8 cellular contexts compared by ENCODE assay signal in the genomic region with DNA sequence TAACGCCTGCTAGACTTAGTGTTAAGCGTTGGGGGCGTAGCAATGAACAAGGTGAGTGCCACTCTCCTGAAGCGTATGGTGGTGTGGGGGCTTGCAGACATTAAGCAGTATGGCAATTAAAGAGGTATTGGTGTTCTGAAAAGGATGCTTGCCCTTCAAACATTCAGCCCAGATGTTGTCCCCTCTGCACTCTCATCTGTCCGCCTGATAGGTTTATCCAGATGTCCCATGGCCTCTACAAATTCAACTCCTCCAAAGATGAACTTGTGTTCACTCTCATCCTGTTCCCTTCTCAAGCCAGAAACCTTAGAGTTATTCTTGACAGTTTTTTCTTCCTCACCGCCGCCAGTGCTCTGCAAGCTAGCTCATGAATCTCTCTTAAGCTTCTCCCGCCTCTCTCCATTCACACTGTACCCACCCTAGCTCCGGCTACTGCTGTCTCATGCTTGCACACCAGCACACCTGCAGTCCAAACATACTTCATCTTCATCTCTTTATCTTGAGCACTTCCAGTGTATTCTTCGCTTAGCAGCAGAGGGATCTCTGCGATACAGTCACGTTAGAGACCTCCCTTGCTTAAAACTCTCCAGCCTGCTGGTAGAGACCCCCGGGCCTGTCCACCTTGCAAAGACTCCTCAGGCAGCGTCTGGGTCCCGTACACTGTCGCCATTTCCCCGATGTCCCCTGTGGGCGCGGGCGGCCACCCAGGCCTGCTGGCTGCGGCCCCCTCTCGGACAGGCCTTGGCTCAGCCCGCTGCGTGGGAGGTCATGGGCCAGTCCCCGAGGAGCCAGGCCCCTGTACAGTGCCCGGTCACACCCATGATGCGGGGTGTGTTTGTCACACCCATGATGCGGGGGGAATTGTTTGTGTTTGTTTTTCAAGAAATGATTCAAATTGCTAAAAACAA. TPM values are rescaled to one million over a fixed set of nuclear protein-coding genes. Genes with fewer than 3 reads are reported as not detected.
DNase-seq lines count a peak whose midpoint lies in the region; ATAC-seq and TF ChIP-seq lines count a peak whose summit lies in the region.

No MANE protein-coding gene starts in this region.

- no peaks in the 10 kb centered on the region for H3K9me3 ChIP-seq in HUES48 (ENCODE audit: control insufficient read depth, insufficient read depth, low read length)

- DNase-seq in cardiac fibroblast (ENCODE audit: low read depth in 2 of 2) (no peak), mesothelial cell of epicardium (ENCODE audit: low spot score in 2 of 2, unreplicated experiment in 2 of 2) (no peak), DMS79 (lab: John Stamatoyannopoulos, UW) (no peak), AG08395 (ENCODE audit: low spot score) (no peak)

- no peaks in the 10 kb centered on the region for H3K27me3 Mint-ChIP-seq in mesothelial cell of epicardium (ENCODE audit: low read depth)

- ATAC-seq in GM21619 (IDR thresholded peaks at IDR 0.05; ENCODE audit: unreplicated experiment) (no peak), HG03460 (IDR thresholded peaks at IDR 0.05; ENCODE audit: unreplicated experiment) (no peak)

- peaks cover 4% of the 10 kb centered on the region for H3K4me1 ChIP-seq in HUES48 (ENCODE audit: control insufficient read depth, insufficient read depth, low read length)

- peak overlapping the region; percentile 70 for H3K27ac ChIP-seq in 22Rv1
- H3K27ac ChIP-seq in HUES48 (ENCODE audit: low read depth, low read length) = peak overlapping the region; percentile 75

- peak overlapping the region; percentile 79 for H3K9ac ChIP-seq in HUES48 (ENCODE audit: low read depth, low read length)

- peaks cover 15% of the 10 kb centered on the region for H3K36me3 Mint-ChIP-seq in mesothelial cell of epicardium

- H3K4me3 ChIP-seq in HUES48 (ENCODE audit: low read depth, low read length) = peak overlapping the region; percentile 91
- H3K4me3 ChIP-seq in cardiac fibroblast (replicated peaks in 1 of 2; ENCODE audit: low read depth in 2 of 2, low read length in 2 of 2) = peak overlapping the region; percentile 72 to 77

- peaks cover 38% of the 10 kb centered on the region for H3K36me3 ChIP-seq in HUES48 (ENCODE audit: control insufficient read depth, insufficient read depth, low read length)

- H3K4me1 Mint-ChIP-seq in mesothelial cell of epicardium = peaks cover 20% of the 10 kb centered on the region

- no peaks in the 10 kb centered on the region for H3K9me3 Mint-ChIP-seq in mesothelial cell of epicardium

- peak overlapping the region; percentile 95 for H3K27ac Mint-ChIP-seq in mesothelial cell of epicardium

- TF ChIP-seq CTCF in 22Rv1 (IDR thresholded peaks at IDR 0.05) (no peak), cardiac fibroblast (IDR thresholded peaks at IDR 0.05; ENCODE audit: low read depth, low read length) (no peak), mesothelial cell of epicardium (IDR thresholded peaks at IDR 0.05; ENCODE audit: unreplicated experiment) (no peak)

- H3K27me3 ChIP-seq in HUES48 (ENCODE audit: control insufficient read depth, insufficient read depth, low read length) = no peaks in the 10 kb centered on the region

- peak overlapping the region; percentile 88 for H3K4me3 Mint-ChIP-seq in mesothelial cell of epicardium

RNA-seq across cellular contexts. Expression of a gene that starts 1.0 kb away (rescaled TPM):
- 37.9 to 40.2 TPM (median 38.0 TPM) in 3 replicates for total RNA-seq in mesothelial cell of epicardium

RNA-seq across cellular contexts. Expression of a gene that starts 32.0 kb away (rescaled TPM):
- total RNA-seq in mesothelial cell of epicardium = 70.8 to 72.8 TPM (median 71.4 TPM) in 3 replicates

RNA-seq across cellular contexts. Expression of a gene that starts 57.7 kb away (rescaled TPM):
- total RNA-seq in mesothelial cell of epicardium = 15.5 to 16.8 TPM (median 15.9 TPM) in 3 replicates
